In the genomic region with DNA sequence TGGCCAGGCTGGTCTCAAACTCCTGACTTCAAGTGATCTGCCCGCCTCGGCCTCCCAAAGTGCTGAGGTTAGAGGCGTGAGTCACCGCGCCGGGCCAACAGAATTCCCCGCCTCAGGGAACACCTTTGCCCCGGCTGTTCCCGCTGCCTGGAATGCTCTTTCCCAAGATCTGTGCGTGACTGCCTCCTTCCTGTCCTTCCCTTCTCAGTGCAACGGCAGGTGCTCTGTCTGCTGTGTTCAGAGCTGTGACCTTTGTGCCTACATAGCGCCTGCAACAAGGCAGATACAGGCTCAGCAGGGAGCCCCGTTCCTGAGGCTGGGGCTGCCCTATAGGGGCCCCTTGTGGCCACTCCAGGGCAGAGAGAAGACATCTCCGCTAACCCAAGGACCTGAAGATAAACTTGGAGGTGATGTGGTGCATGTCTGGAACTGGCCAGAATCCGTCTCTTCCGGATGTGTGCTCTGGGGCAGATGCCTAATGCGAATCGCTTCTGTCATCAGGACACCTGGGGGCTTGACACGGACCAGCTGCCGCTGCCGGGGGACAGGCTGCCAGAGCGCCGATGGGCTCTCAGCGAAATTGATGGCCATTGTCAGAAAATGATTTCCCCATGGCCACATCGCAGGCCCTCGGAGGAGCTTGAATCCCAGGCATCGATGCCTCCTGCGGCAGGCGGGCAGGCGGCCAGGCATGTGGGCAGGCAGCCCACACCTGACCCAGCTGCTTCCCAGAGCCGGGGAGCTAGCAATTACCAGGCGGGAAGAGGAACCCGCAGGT, we compare ENCODE assay signal across 8 cellular contexts. TPM values are rescaled to one million over a fixed set of nuclear protein-coding genes. Genes with fewer than 3 reads are reported as not detected.
DNase-seq lines count a peak whose midpoint lies in the region; ATAC-seq and TF ChIP-seq lines count a peak whose summit lies in the region.

No MANE protein-coding gene starts in this region.

- H2AFZ ChIP-seq in mesenchymal stem cell (ENCODE audit: low read depth, low read length): no peak overlapping the region

- no peak overlapping the region for H3K23ac ChIP-seq in mesenchymal stem cell (ENCODE audit: low read length in 2 of 2)

- no peak overlapping the region for H3K27ac ChIP-seq in mesenchymal stem cell (ENCODE audit: low read length, poor library complexity, severe bottlenecking)

- TF ChIP-seq CTCF in cardiac fibroblast (IDR thresholded peaks at IDR 0.05; ENCODE audit: low read depth, low read length): peak; percentile 42

- no peak overlapping the region for H3K18ac ChIP-seq in mesenchymal stem cell (ENCODE audit: low read depth in 1 of 2, low read length in 2 of 2)

- H3K4me2 ChIP-seq in mesenchymal stem cell (ENCODE audit: low read length, poor library complexity, severe bottlenecking): no peak overlapping the region

- H2BK120ac ChIP-seq in mesenchymal stem cell (ENCODE audit: low read depth, low read length): no peak overlapping the region

- H2BK15ac ChIP-seq in mesenchymal stem cell (ENCODE audit: low read depth, poor library complexity, severe bottlenecking): no peak overlapping the region

- no peak overlapping the region for H3K14ac ChIP-seq in mesenchymal stem cell (ENCODE audit: low read length in 2 of 2)

- H2AK5ac ChIP-seq in mesenchymal stem cell (ENCODE audit: low read length, severe bottlenecking): no peak overlapping the region

- 27% methylated on average over 33 of the region's 33 CpGs for WGBS in mesenchymal stem cell

- H3K36me3 ChIP-seq in mesenchymal stem cell (ENCODE audit: control insufficient read depth in 1 of 2, insufficient read depth in 2 of 2, low read depth in 1 of 2, low read length in 2 of 2): no peaks in the 10 kb centered on the region

- H2BK5ac ChIP-seq in mesenchymal stem cell (ENCODE audit: low read depth, low read length, poor library complexity, severe bottlenecking): no peak overlapping the region

- no peak overlapping the region for H3K4me3 ChIP-seq in cardiac fibroblast (replicated peaks in 1 of 2; ENCODE audit: low read depth in 2 of 2, low read length in 2 of 2)
- no peak overlapping the region for H3K4me3 ChIP-seq in mesenchymal stem cell (ENCODE audit: insufficient read depth in 1 of 2, low read depth in 1 of 2, low read length in 2 of 2)

- H3K9ac ChIP-seq in mesenchymal stem cell (ENCODE audit: low read length): no peak overlapping the region

- H4K8ac ChIP-seq in mesenchymal stem cell (ENCODE audit: low read length): no peak overlapping the region

- no peaks in the 10 kb centered on the region for H3K9me3 ChIP-seq in mesenchymal stem cell (ENCODE audit: control insufficient read depth, low read length)

- H3K4me1 ChIP-seq in mesenchymal stem cell (ENCODE audit: control insufficient read depth, insufficient read depth, low read depth, low read length): peaks cover 20% of the 10 kb centered on the region

- no peak overlapping the region for H4K91ac ChIP-seq in mesenchymal stem cell (ENCODE audit: low read length)

- no peak overlapping the region for H3K4ac ChIP-seq in mesenchymal stem cell (ENCODE audit: low read depth in 1 of 2, low read length in 2 of 2)

- peak; percentile 57 for DNase-seq in EH (ENCODE audit: low read depth)
- DNase-seq in M059J (ENCODE audit: low read depth): peak; percentile 84
- peak; percentile 90 for DNase-seq in SHP77 treated with DMSO at 0.1 percent for 48 hours (lab: John Stamatoyannopoulos, UW)
- peak; percentile 28 to 47 for DNase-seq in cardiac fibroblast (ENCODE audit: low read depth in 2 of 2)
- DNase-seq in mesenchymal stem cell: peak; percentile 86

- no peak overlapping the region for H2BK12ac ChIP-seq in mesenchymal stem cell (ENCODE audit: low read length in 2 of 2)

- peaks cover 10 to 71% of the 10 kb centered on the region in 2 experiments for H3K27me3 ChIP-seq in mesenchymal stem cell (ENCODE audit: control insufficient read depth in 1 of 2, insufficient read depth in 1 of 2, low read length in 2 of 2)

- no peaks in the 10 kb centered on the region for H3K79me1 ChIP-seq in mesenchymal stem cell (replicated peaks; ENCODE audit: low read length, poor library complexity, severe bottlenecking)

- ATAC-seq in GM21367 (IDR thresholded peaks at IDR 0.05; ENCODE audit: unreplicated experiment) (no peak), HG03097 (IDR thresholded peaks at IDR 0.05; ENCODE audit: low FRiP score, unreplicated experiment) (no peak), GM19397 (IDR thresholded peaks at IDR 0.05; ENCODE audit: unreplicated experiment) (no peak)

RNA-seq across cellular contexts. Expression of gene TCF20, which starts 43.5 kb away (rescaled TPM):
- total RNA-seq in M059J (2014; rRNA removed; shearing (Covaris generic)): 17.4 and 21.1 TPM in 2 replicates
- 11.3 TPM for polyA plus RNA-seq in mesenchymal stem cell (2013, experiment 1 of 2)
- 11.0 TPM for polyA plus RNA-seq in mesenchymal stem cell (2013, experiment 2 of 2)

Comparison
In these comparisons a context has a peak if more than half of its experiments do, and no peak if none do; other contexts are left out.
1. DNase-seq: peak in every context shown above with its lines; median percentile 90 in SHP77 treated with DMSO at 0.1 percent for 48 hours; 86 in mesenchymal stem cell; 84 in M059J; 57 in EH; 38 in cardiac fibroblast.